2 cellular contexts compared by ENCODE assay signal in the genomic region with DNA sequence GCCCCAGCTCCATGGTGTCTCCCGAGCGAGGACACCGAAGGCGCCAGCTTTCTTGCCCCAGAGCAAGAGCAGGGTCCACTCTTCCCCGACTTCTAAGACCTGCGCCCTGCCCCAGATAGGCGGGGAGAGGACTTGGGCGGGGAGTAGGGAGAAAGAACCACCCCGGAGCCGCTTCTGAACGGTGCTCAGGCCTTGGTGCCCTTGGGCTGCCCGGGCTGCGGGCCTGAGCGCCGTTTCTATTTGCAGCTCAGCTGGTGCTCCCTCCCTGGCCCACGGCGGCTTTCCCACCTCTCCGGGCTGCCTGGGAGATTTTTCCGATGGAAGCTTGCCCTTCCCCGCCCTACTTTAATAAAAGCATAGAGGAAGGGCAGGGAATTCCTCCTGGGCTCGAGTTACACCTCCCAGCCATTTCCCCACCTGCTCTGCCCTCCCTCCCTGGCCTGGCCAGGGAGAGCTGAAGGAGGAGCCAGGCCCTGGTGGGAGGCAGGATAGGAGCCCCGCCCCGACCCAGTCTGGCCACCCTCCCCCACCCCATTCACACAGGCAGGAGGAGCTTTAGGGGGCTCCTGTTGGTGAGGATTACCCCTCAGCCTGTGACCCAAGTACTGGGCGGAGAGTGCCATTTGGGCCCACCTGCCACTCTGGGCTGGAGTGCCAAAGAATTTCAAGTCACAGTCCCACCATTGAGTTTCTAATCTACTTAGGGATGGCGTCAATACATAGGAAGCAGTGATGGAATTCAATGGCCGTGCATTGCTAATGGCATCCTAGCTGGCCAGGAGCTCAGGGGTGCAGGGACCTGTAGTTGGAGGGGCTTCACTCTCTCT.
TF ChIP-seq lines count a peak whose summit lies in the region.

No MANE protein-coding gene starts in this region.

TF ChIP-seq in HEK293T, 16 proteins besides CTCF, POLR2A, EP300 and RAD21:
- TF ChIP-seq L3MBTL2 (conservative IDR thresholded peaks at IDR 0.05) (no peak), HDGF (IDR thresholded peaks at IDR 0.05; ENCODE audit: borderline replicate concordance) (no peak), CTBP1 (IDR thresholded peaks at IDR 0.05; ENCODE audit: borderline replicate concordance) (no peak), SUZ12 (IDR thresholded peaks at IDR 0.05) (no peak), LEF1 (IDR thresholded peaks at IDR 0.05; ENCODE audit: borderline replicate concordance) (no peak), FOXA1 (IDR thresholded peaks at IDR 0.05) (no peak), FOXM1 (IDR thresholded peaks at IDR 0.05; ENCODE audit: borderline replicate concordance) (no peak), BHLHE40 (IDR thresholded peaks at IDR 0.05; ENCODE audit: borderline replicate concordance) (no peak), ELF4 (IDR thresholded peaks at IDR 0.05) (no peak), ZNF384 (IDR thresholded peaks at IDR 0.05) (no peak)
- TF ChIP-seq, protein P1, sequence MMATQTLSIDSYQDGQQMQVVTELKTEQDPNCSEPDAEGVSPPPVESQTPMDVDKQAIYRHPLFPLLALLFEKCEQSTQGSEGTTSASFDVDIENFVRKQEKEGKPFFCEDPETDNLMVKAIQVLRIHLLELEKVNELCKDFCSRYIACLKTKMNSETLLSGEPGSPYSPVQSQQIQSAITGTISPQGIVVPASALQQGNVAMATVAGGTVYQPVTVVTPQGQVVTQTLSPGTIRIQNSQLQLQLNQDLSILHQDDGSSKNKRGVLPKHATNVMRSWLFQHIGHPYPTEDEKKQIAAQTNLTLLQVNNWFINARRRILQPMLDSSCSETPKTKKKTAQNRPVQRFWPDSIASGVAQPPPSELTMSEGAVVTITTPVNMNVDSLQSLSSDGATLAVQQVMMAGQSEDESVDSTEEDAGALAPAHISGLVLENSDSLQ (IDR thresholded peaks at IDR 0.05), result no peak

TF ChIP-seq in GM12891, 5 proteins besides CTCF, POLR2A, EP300 and RAD21:
- TF ChIP-seq TAF1 (IDR thresholded peaks at IDR 0.05; ENCODE audit: low read depth, low read length) (no peak), POU2F2 (IDR thresholded peaks at IDR 0.05; ENCODE audit: low read depth, low read length) (no peak), SPI1 (IDR thresholded peaks at IDR 0.05; ENCODE audit: low read depth, low read length) (no peak), POLR2AphosphoS5 (IDR thresholded peaks at IDR 0.05; ENCODE audit: low read depth, low read length) (no peak), PAX5 (IDR thresholded peaks at IDR 0.05; ENCODE audit: insufficient read depth, low read length, severe bottlenecking) (no peak)
TF ChIP-seq in GM12891: peak in this region for 0.
